1 cellular context compared by ENCODE assay signal in the genomic region with DNA sequence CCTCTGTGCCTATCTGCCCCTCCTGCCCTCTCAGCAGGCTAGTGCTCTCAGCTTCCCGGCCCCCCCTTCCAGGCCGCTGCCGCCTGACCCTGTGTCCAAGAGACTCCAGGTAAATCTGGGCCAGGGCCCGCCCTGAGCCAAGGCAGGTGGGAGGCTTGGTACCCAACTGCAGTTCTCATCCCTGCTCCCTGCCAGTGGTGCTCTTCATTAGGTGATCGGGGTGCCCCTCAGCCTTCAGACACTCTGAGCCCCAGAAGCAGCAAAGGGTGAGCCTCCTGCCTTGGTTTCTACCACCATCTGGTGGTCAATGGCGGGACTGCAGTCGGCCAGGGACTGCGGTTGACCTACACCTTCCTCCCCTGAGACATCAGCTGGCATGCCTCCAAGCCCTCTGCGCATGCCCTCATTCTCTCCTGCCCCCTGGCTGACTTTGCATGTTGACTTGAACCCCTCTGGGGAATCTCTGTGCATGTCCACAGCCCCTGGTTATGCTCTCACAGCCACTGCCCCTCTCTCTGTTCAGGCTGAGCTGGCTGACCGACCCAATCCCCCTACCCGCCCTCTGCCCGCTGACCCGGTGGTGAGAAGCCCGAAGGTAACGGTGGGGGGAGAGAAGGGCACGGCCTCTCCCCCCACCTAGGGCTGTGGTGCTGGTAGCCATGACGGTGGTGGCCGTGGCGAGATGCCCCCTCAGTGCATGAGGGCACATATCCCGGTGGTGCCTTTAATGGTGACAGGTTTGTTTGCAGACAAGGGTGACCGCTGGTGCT.
TF ChIP-seq lines count a peak whose summit lies in the region.

No MANE protein-coding gene starts in this region.

TF ChIP-seq in HEK293, 187 proteins besides CTCF, POLR2A, EP300 and RAD21 (continued from another document):
- no peak for TF ChIP-seq ZNF521 (tag by site-specific recombination; IDR thresholded peaks at IDR 0.05)
- no peak for TF ChIP-seq ZNF174 (tag by site-specific recombination; IDR thresholded peaks at IDR 0.05)
- no peak for TF ChIP-seq ZNF311 (tag by site-specific recombination; IDR thresholded peaks at IDR 0.05; ENCODE audit: borderline replicate concordance)
- no peak for TF ChIP-seq ZNF37A (tag by site-specific recombination; IDR thresholded peaks at IDR 0.05)
- no peak for TF ChIP-seq ZFP3 (tag by site-specific recombination; IDR thresholded peaks at IDR 0.05; ENCODE audit: low read depth)
- TF ChIP-seq ZNF423 (tag by site-specific recombination; IDR thresholded peaks at IDR 0.05), result peak; percentile 83
- no peak for TF ChIP-seq ZNF664 (tag by site-specific recombination; IDR thresholded peaks at IDR 0.05)
- no peak for TF ChIP-seq ZNF626 (tag by site-specific recombination; IDR thresholded peaks at IDR 0.05)
- TF ChIP-seq, protein P1, sequence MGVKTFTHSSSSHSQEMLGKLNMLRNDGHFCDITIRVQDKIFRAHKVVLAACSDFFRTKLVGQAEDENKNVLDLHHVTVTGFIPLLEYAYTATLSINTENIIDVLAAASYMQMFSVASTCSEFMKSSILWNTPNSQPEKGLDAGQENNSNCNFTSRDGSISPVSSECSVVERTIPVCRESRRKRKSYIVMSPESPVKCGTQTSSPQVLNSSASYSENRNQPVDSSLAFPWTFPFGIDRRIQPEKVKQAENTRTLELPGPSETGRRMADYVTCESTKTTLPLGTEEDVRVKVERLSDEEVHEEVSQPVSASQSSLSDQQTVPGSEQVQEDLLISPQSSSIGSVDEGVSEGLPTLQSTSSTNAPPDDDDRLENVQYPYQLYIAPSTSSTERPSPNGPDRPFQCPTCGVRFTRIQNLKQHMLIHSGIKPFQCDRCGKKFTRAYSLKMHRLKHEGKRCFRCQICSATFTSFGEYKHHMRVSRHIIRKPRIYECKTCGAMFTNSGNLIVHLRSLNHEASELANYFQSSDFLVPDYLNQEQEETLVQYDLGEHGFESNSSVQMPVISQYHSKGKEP (tag by site-specific recombination; IDR thresholded peaks at IDR 0.05), result no peak
- TF ChIP-seq ZNF571 (tag by site-specific recombination; IDR thresholded peaks at IDR 0.05), result no peak
- TF ChIP-seq GLIS2 (tag by site-specific recombination; IDR thresholded peaks at IDR 0.05), result peak; percentile 76
- TF ChIP-seq, protein P2, sequence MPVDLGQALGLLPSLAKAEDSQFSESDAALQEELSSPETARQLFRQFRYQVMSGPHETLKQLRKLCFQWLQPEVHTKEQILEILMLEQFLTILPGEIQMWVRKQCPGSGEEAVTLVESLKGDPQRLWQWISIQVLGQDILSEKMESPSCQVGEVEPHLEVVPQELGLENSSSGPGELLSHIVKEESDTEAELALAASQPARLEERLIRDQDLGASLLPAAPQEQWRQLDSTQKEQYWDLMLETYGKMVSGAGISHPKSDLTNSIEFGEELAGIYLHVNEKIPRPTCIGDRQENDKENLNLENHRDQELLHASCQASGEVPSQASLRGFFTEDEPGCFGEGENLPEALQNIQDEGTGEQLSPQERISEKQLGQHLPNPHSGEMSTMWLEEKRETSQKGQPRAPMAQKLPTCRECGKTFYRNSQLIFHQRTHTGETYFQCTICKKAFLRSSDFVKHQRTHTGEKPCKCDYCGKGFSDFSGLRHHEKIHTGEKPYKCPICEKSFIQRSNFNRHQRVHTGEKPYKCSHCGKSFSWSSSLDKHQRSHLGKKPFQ (tag by site-specific recombination; IDR thresholded peaks at IDR 0.05), result no peak
- peak; percentile 92 for TF ChIP-seq ZNF654 (tag by site-specific recombination; IDR thresholded peaks at IDR 0.05; ENCODE audit: low read depth)
- TF ChIP-seq TCF7L2 (IDR thresholded peaks at IDR 0.05; ENCODE audit: borderline replicate concordance, low read depth, low read length), result no peak
- peak; percentile 70 for TF ChIP-seq GLIS1 (tag by site-specific recombination; IDR thresholded peaks at IDR 0.05)
